In genomic region chr1:42951588-42951987, GRCh38 we compare ENCODE assay signal across 1 cellular context.
TF ChIP-seq lines count a peak whose summit lies in the region.

No MANE protein-coding gene starts in this region.

TF ChIP-seq in SK-N-SH treated with all-trans-retinoic acid at 6 μM for 48 hours, 23 proteins besides CTCF, POLR2A, EP300 and RAD21 (continued from another document):
- no peak for TF ChIP-seq PATZ1 (CRISPR knock-in tag; IDR thresholded peaks at IDR 0.05; ENCODE audit: borderline replicate concordance)
